In genomic region chr2:128469203-128469602, GRCh38 we compare ENCODE assay signal across 12 cellular contexts.
A peak's percentile ranks its signal among the peaks of the same experiment; 100 is the strongest.
DNase-seq lines count a peak whose midpoint lies in the region; ATAC-seq and TF ChIP-seq lines count a peak whose summit lies in the region.
"Had no signal": no experiment of that assay in that cellular context is flagged by ENCODE, and none has a peak within 500 bp of the region (broad histone marks: within the 10 kb centered on the region; RNA-seq: fewer than 3 reads in every experiment).

No MANE protein-coding gene starts in this region.

- DNase-seq in DMS53 (lab: John Stamatoyannopoulos, UW), result peak; percentile 1
- DNase-seq in DMS53 treated with DMSO at 0.1 percent for 48 hours (lab: John Stamatoyannopoulos, UW; ENCODE audit: unreplicated experiment), result no peak
- DNase-seq in ecto neural progenitor cell (ENCODE audit: low spot score), result peak; percentile 41
- DNase-seq in osteocyte (ENCODE audit: extremely low spot score, unreplicated experiment), result peak; percentile 56
- no peak for DNase-seq in body of pancreas
- DNase-seq: activated naive CD8-positive, alpha-beta T cell treated with anti-CD3 and anti-CD28 coated beads, Interleukin-2, amount 10 ng/mL, durations not matched to agents 7 days and 5 days; gastrocnemius medialis; transverse colon had no signal

- H3K9me3 ChIP-seq in KOPT-K1 (ENCODE audit: insufficient read depth, low read length, poor library complexity, severe bottlenecking) (peaks cover 70% of the 10 kb centered on the region), body of pancreas (peaks cover 0 to 27% (median 0%) of the 10 kb centered on the region in 3 donors)

- H3K36me3 ChIP-seq in KOPT-K1 (ENCODE audit: insufficient read depth, low read length) (no peaks in the 10 kb centered on the region), body of pancreas (replicated peaks in 1 of 2; ENCODE audit: insufficient read depth in 1 of 2, low read depth in 2 of 2) (no peaks in the 10 kb centered on the region)
- H3K36me3 ChIP-seq: gastrocnemius medialis, transverse colon had no signal

- peaks cover 2% of the 10 kb centered on the region for H3K36me3 Mint-ChIP-seq in osteocyte (ENCODE audit: unreplicated experiment)

- peaks cover 7% of the 10 kb centered on the region for H3K9me3 Mint-ChIP-seq in osteocyte (ENCODE audit: unreplicated experiment)

- H3K4me1 ChIP-seq in body of pancreas, result no peaks in the 10 kb centered on the region
- H3K4me1 ChIP-seq: A549, gastrocnemius medialis had no signal

- no peaks in the 10 kb centered on the region for H3K27me3 Mint-ChIP-seq in osteocyte (ENCODE audit: unreplicated experiment)

- H3K4me3 ChIP-seq in body of pancreas, result no peak overlapping the region
- H3K4me3 ChIP-seq: A549, gastrocnemius medialis, transverse colon had no signal

- no peak overlapping the region for H3K27ac Mint-ChIP-seq in osteocyte (ENCODE audit: unreplicated experiment)
- H3K27ac Mint-ChIP-seq: activated naive CD8-positive, alpha-beta T cell treated with anti-CD3 and anti-CD28 coated beads, Interleukin-2, amount 10 ng/mL, durations not matched to agents 7 days and 5 days had no signal

- no peak for TF ChIP-seq POLR2A in body of pancreas (IDR thresholded peaks at IDR 0.05)

- WGBS in body of pancreas, 2 donors, result 93% methylated on average over 1 of the region's 1 CpG; no CpG with 5 or more reads in 1 of the 2 donors

- intact Hi-C loops in body of pancreas (cut with DNase I), result no loop called here

- no peak overlapping the region for H3K4me3 Mint-ChIP-seq in osteocyte (ENCODE audit: unreplicated experiment)
- H3K4me3 Mint-ChIP-seq: activated naive CD8-positive, alpha-beta T cell treated with anti-CD3 and anti-CD28 coated beads, Interleukin-2, amount 10 ng/mL, durations not matched to agents 7 days and 5 days had no signal

- H3K27me3 ChIP-seq in body of pancreas, result no peaks in the 10 kb centered on the region
- H3K27me3 ChIP-seq: transverse colon had no signal

- no peak for ATAC-seq in GM18868 (IDR thresholded peaks at IDR 0.05; ENCODE audit: unreplicated experiment)
- ATAC-seq in GM18520 (IDR thresholded peaks at IDR 0.05; ENCODE audit: unreplicated experiment), result no peak
- no peak for ATAC-seq in body of pancreas
- ATAC-seq: gastrocnemius medialis had no signal

- TF ChIP-seq CTCF in osteocyte (IDR thresholded peaks at IDR 0.05) (peak; percentile 40), body of pancreas (IDR thresholded peaks at IDR 0.05) (peak in 2 of 7 experiments; percentile 19 to 26)

- H3K27ac ChIP-seq in KOPT-K1 (ENCODE audit: low read depth, low read length, poor library complexity, severe bottlenecking) (peak overlapping the region; percentile 13), body of pancreas (no peak overlapping the region)
- H3K27ac ChIP-seq: A549, gastrocnemius medialis, transverse colon had no signal

- H3K4me1 Mint-ChIP-seq in osteocyte (ENCODE audit: unreplicated experiment), result no peaks in the 10 kb centered on the region

Comparison
In these comparisons a context has a peak if more than half of its experiments do, and no peak if none do; other contexts are left out.
1. DNase-seq: peak in DMS53 (single experiment), ecto neural progenitor cell (single experiment) and osteocyte (single experiment); none in DMS53 treated with DMSO at 0.1 percent for 48 hours (single experiment) and body of pancreas (0 of 4).